In genomic region chr19:50003810-50004419, GRCh38 we compare ENCODE assay signal across 8 cellular contexts. TPM values are rescaled to one million over a fixed set of nuclear protein-coding genes. Genes with fewer than 3 reads are reported as not detected.
DNase-seq lines count a peak whose midpoint lies in the region; ATAC-seq and TF ChIP-seq lines count a peak whose summit lies in the region.

No MANE protein-coding gene starts in this region.

- intact Hi-C loops in Calu3 (cut with micrococcal nuclease; ENCODE audit: unreplicated experiment) (no loop called here), left ventricle myocardium superior (cut with micrococcal nuclease) (no loop called here)

- peak overlapping the region; percentile 66 for H3K27ac Mint-ChIP-seq in Calu3 (ENCODE audit: unreplicated experiment)

- H4K20me1 ChIP-seq in KMS-11 (ENCODE audit: insufficient read depth), result no peaks in the 10 kb centered on the region

- H3K4me2 ChIP-seq in KMS-11, result peak overlapping the region; percentile 29

- H3K4me3 ChIP-seq in KMS-11 (IDR thresholded peaks at IDR 0.05; ENCODE audit: insufficient read depth, low read depth, low read length) (no peak overlapping the region), subcutaneous abdominal adipose tissue (ENCODE audit: low read depth in 1 of 5, low read length in 5 of 5) (no peak overlapping the region)

- H3K9me3 ChIP-seq in subcutaneous abdominal adipose tissue (ENCODE audit: control insufficient read depth in 5 of 5, low read length in 5 of 5), result no peaks in the 10 kb centered on the region

- TF ChIP-seq CTCF in Calu3 (IDR thresholded peaks at IDR 0.05; ENCODE audit: unreplicated experiment) (no peak), KMS-11 (conservative IDR thresholded peaks at IDR 0.05; ENCODE audit: low read depth, low read length) (no peak)

- H3K36me3 Mint-ChIP-seq in Calu3 (ENCODE audit: insufficient read depth, unreplicated experiment), result peaks cover 42% of the 10 kb centered on the region

- H3K27me3 ChIP-seq in KMS-11 (ENCODE audit: insufficient read depth, low read depth) (no peaks in the 10 kb centered on the region), subcutaneous abdominal adipose tissue (ENCODE audit: control insufficient read depth in 5 of 5, insufficient read depth in 4 of 5, low read length in 5 of 5) (no peaks in the 10 kb centered on the region)

- no peak overlapping the region for H2AFZ ChIP-seq in KMS-11 (ENCODE audit: low read depth)

- H3K27ac ChIP-seq in KMS-11 (no peak overlapping the region), subcutaneous abdominal adipose tissue (ENCODE audit: low read depth, low read length) (peak overlapping the region; percentile 60)

- H3K36me3 ChIP-seq in KMS-11 (ENCODE audit: insufficient read depth) (peaks cover 4% of the 10 kb centered on the region; the same call in 1 of the 2 replicates), subcutaneous abdominal adipose tissue (ENCODE audit: control insufficient read depth in 5 of 5, insufficient read depth in 5 of 5, low read length in 5 of 5) (peaks cover 0 to 91% (median 82%) of the 10 kb centered on the region in 5 donors)

- peak; percentile 74 for ATAC-seq in left ventricle myocardium superior
- ATAC-seq in HG02571 (IDR thresholded peaks at IDR 0.05; ENCODE audit: unreplicated experiment), result no peak
- no peak for ATAC-seq in GM19397 (IDR thresholded peaks at IDR 0.05; ENCODE audit: unreplicated experiment)

- H3K9ac ChIP-seq in KMS-11 (no peak overlapping the region), subcutaneous abdominal adipose tissue (ENCODE audit: low read length in 5 of 5) (no peak overlapping the region)

- no peaks in the 10 kb centered on the region for H3K9me3 Mint-ChIP-seq in Calu3 (ENCODE audit: low read depth, unreplicated experiment)

- no TSS peak for BruUV-seq in Calu3 (replicated peaks; lab: Mats Ljungman, UMichigan)

- CTCF ChIA-PET in Calu3 (lab: Charles Lee), result interaction anchor here (0.7 to 1.0 kb wide), 3 partner anchors 22 to 75 kb away, joined by 3 read pairs; partner anchors contain the start of genes ATF5 and ZNF473

- no peaks in the 10 kb centered on the region for H3K27me3 Mint-ChIP-seq in Calu3 (ENCODE audit: unreplicated experiment)

- no peaks in the 10 kb centered on the region for H3K79me2 ChIP-seq in KMS-11 (ENCODE audit: insufficient read depth, low read depth)

- DNase-seq in Calu3 (peak; percentile 72), left ventricle myocardium superior (no peak), ecto neural progenitor cell (ENCODE audit: low spot score) (no peak)
- peak; percentile 13 for DNase-seq in activated T-helper 9 cell treated with anti-CD3 and anti-CD28 coated beads, Interleukin-2, amount 50 U/mL, for 16 hours (ENCODE audit: low read depth)

- H3K4me1 Mint-ChIP-seq in Calu3 (ENCODE audit: low read depth, unreplicated experiment), result peaks cover 27% of the 10 kb centered on the region

- H3K4me3 Mint-ChIP-seq in Calu3 (ENCODE audit: low read depth, unreplicated experiment), result peak overlapping the region; percentile 1

- peaks cover 26% of the 10 kb centered on the region for H3K4me1 ChIP-seq in KMS-11 (ENCODE audit: low read depth, poor library complexity, severe bottlenecking)
- peaks cover 9 to 38% (median 28%) of the 10 kb centered on the region in 5 donors for H3K4me1 ChIP-seq in subcutaneous abdominal adipose tissue (ENCODE audit: control insufficient read depth in 5 of 5, insufficient read depth in 5 of 5, low read length in 5 of 5)

RNA-seq across cellular contexts. Expression of gene VRK3, which starts 21.3 kb away (rescaled TPM):
- 68.4 and 74.5 TPM in 2 replicates for total RNA-seq in Calu3 (2022)
- total RNA-seq in left ventricle myocardium superior, result 22.8 TPM

RNA-seq across cellular contexts. Expression of gene ZNF473, which starts 21.9 kb away (rescaled TPM):
- total RNA-seq in Calu3 (2022) (27.2 and 28.8 TPM in 2 replicates), left ventricle myocardium superior (3.6 TPM)

RNA-seq across cellular contexts. Expression of gene SIGLEC11, which starts 42.9 kb away (rescaled TPM):
- not detected in 2 replicates for total RNA-seq in Calu3 (2022)
- 0.59 TPM for total RNA-seq in left ventricle myocardium superior

Comparison
In these comparisons a context has a peak if more than half of its experiments do, and no peak if none do; other contexts are left out.
1. DNase-seq: peak in Calu3 (single experiment) and activated T-helper 9 cell treated with anti-CD3 and anti-CD28 coated beads, Interleukin-2, amount 50 U/mL, for 16 hours (single experiment); none in left ventricle myocardium superior (single experiment) and ecto neural progenitor cell (single experiment).